9 cellular contexts compared by ENCODE assay signal in the genomic region with DNA sequence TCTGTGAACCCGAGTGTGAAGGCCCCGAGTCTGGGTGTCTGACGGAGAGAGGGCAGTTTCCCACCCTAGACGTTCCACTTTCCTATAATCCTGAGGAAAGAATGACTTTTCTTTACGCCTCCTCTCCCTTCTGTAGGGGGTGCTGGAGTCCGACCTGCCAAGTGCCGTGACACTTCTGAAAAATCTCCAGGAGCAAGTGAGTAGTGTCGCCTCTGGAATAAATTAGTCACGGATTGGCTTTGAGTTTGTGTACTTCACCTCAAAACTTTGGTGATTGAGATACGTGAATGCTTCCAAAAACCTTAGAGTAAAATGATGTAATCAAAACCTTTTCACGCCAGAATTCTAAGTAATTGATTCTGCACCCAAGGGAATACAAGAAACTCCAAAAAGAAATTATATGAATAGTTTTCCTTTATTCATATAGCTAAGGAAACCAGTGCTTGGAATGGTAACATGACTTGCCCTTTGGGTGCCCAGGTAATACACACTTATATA. TPM values are rescaled to one million over a fixed set of nuclear protein-coding genes. Genes with fewer than 3 reads are reported as not detected.
DNase-seq lines count a peak whose midpoint lies in the region; ATAC-seq and TF ChIP-seq lines count a peak whose summit lies in the region.
"Had no signal": no experiment of that assay in that cellular context is flagged by ENCODE, and none has a peak within 500 bp of the region (broad histone marks: within the 10 kb centered on the region; RNA-seq: fewer than 3 reads in every experiment).

No MANE protein-coding gene starts in this region.

- H2AFZ ChIP-seq in PC-9: peak overlapping the region; percentile 74

- intact Hi-C loops in PC-9 (cut with micrococcal nuclease; ENCODE audit: unreplicated experiment): loop anchor here (5.0 kb wide), 1 partner anchor 148 kb away; a partner anchor contains a TSS

- H3K27me3 ChIP-seq in PC-9 (ENCODE audit: insufficient read depth, low read depth) (no peaks in the 10 kb centered on the region), foreskin keratinocyte (no peaks in the 10 kb centered on the region)

- peak; percentile 41 to 49 for DNase-seq in activated CD4-positive, alpha-beta T cell treated with anti-CD3 and anti-CD28 coated beads for 4 hours
- DNase-seq in activated CD4-positive, alpha-beta T cell treated with anti-CD3 and anti-CD28 coated beads, Interleukin-2, amount 10 ng/mL, durations not matched to agents 7 days and 5 days: no peak
- DNase-seq in PC-9 (no peak), foreskin keratinocyte (no peak), NCI-H1105 treated with DMSO at 0.1 percent for 48 hours (lab: John Stamatoyannopoulos, UW) (no peak), GF-D8 (lab: John Stamatoyannopoulos, UW) (no peak), germinal center (ENCODE audit: low spot score) (no peak)
- DNase-seq in stimulated activated naive B cell treated with anti-CD40 and anti-IgM and Interleukin-4, amounts not matched to agents 10 μg/mL and 1 μg/mL and 100 μg/mL, for 72 hours: no peak

- no peak overlapping the region for H3K4me3 Mint-ChIP-seq in activated CD4-positive, alpha-beta T cell treated with anti-CD3 and anti-CD28 coated beads, Interleukin-2, amount 10 ng/mL, durations not matched to agents 7 days and 5 days
- peak overlapping the region in 1 of 2 donors; percentile 44 for H3K4me3 Mint-ChIP-seq in stimulated activated naive B cell treated with anti-CD40 and anti-IgM and Interleukin-4, amounts not matched to agents 10 μg/mL and 1 μg/mL and 100 μg/mL, for 72 hours
- H3K4me3 Mint-ChIP-seq: brain had no signal

- H3F3A ChIP-seq in PC-9 (ENCODE audit: insufficient read depth, low read depth): peaks cover 3% of the 10 kb centered on the region; the same call in 1 of the 2 replicates

- CTCF ChIA-PET in activated CD4-positive, alpha-beta T cell treated with anti-CD3 and anti-CD28 coated beads, Interleukin-2, amount 10 ng/mL, durations not matched to agents 7 days and 5 days (lab: Charles Lee): interaction anchor here (1.2 to 1.3 kb wide), 2 partner anchors 9 to 11 kb away, joined by 3 to 4 read pairs; no protein-coding TSS in a partner anchor
- CTCF ChIA-PET in PC-9 (lab: Charles Lee): no interaction called here

- H3K4me3 ChIP-seq in PC-9: peak overlapping the region; percentile 65

- H3K4me1 ChIP-seq in PC-9 (replicated peaks; ENCODE audit: insufficient read depth) (peaks cover 5% of the 10 kb centered on the region), foreskin keratinocyte (no peaks in the 10 kb centered on the region)

- peak; percentile 23 for ATAC-seq in foreskin keratinocyte
- peak; percentile 12 to 16 for ATAC-seq in stimulated activated naive B cell treated with anti-CD40 and anti-IgM and Interleukin-4, amounts not matched to agents 10 μg/mL and 1 μg/mL and 100 μg/mL, for 72 hours (replicated peaks)

- TF ChIP-seq CTCF in PC-9 (conservative IDR thresholded peaks at IDR 0.05) (no peak), foreskin keratinocyte (conservative IDR thresholded peaks at IDR 0.05) (no peak)

- no peak overlapping the region for H3K27ac Mint-ChIP-seq in activated CD4-positive, alpha-beta T cell treated with anti-CD3 and anti-CD28 coated beads, Interleukin-2, amount 10 ng/mL, durations not matched to agents 7 days and 5 days
- peak overlapping the region; percentile 42 for H3K27ac Mint-ChIP-seq in stimulated activated naive B cell treated with anti-CD40 and anti-IgM and Interleukin-4, amounts not matched to agents 10 μg/mL and 1 μg/mL and 100 μg/mL, for 72 hours
- H3K27ac Mint-ChIP-seq: brain had no signal

- TSS peak; percentile 60 for BruUV-seq in PC-9 (replicated peaks; lab: Mats Ljungman, UMichigan)

- H3K9me2 ChIP-seq in PC-9 (ENCODE audit: insufficient read depth): no peaks in the 10 kb centered on the region

- H3K27ac ChIP-seq in PC-9 (peak overlapping the region; percentile 35; the same call in 1 of the 2 replicates), foreskin keratinocyte (peak overlapping the region; percentile 63)

- H3K79me2 ChIP-seq in PC-9 (ENCODE audit: low read depth): peaks cover 16% of the 10 kb centered on the region

- no peaks in the 10 kb centered on the region for H3K27me3 Mint-ChIP-seq in activated CD4-positive, alpha-beta T cell treated with anti-CD3 and anti-CD28 coated beads, Interleukin-2, amount 10 ng/mL, durations not matched to agents 7 days and 5 days
- H3K27me3 Mint-ChIP-seq in stimulated activated naive B cell treated with anti-CD40 and anti-IgM and Interleukin-4, amounts not matched to agents 10 μg/mL and 1 μg/mL and 100 μg/mL, for 72 hours: no peaks in the 10 kb centered on the region
- H3K27me3 Mint-ChIP-seq: brain had no signal

- H3K9me3 ChIP-seq in PC-9 (ENCODE audit: insufficient read depth, low read depth): no peaks in the 10 kb centered on the region

- POLR2A ChIA-PET in activated CD4-positive, alpha-beta T cell treated with anti-CD3 and anti-CD28 coated beads, Interleukin-2, amount 10 ng/mL, durations not matched to agents 7 days and 5 days (lab: Charles Lee): no interaction called here
- POLR2A ChIA-PET in PC-9 (lab: Charles Lee; ENCODE audit: unreplicated experiment): no interaction called here

- H3K9me3 Mint-ChIP-seq in activated CD4-positive, alpha-beta T cell treated with anti-CD3 and anti-CD28 coated beads, Interleukin-2, amount 10 ng/mL, durations not matched to agents 7 days and 5 days: no peaks in the 10 kb centered on the region
- H3K9me3 Mint-ChIP-seq in stimulated activated naive B cell treated with anti-CD40 and anti-IgM and Interleukin-4, amounts not matched to agents 10 μg/mL and 1 μg/mL and 100 μg/mL, for 72 hours: no peaks in the 10 kb centered on the region
- H3K9me3 Mint-ChIP-seq: brain had no signal

- no peaks in the 10 kb centered on the region for H3K36me3 ChIP-seq in PC-9 (ENCODE audit: low read depth)

- H3K36me3 Mint-ChIP-seq in activated CD4-positive, alpha-beta T cell treated with anti-CD3 and anti-CD28 coated beads, Interleukin-2, amount 10 ng/mL, durations not matched to agents 7 days and 5 days (ENCODE audit: low read depth): peaks cover 17% of the 10 kb centered on the region
- peaks cover 12 to 15% of the 10 kb centered on the region in 2 donors for H3K36me3 Mint-ChIP-seq in stimulated activated naive B cell treated with anti-CD40 and anti-IgM and Interleukin-4, amounts not matched to agents 10 μg/mL and 1 μg/mL and 100 μg/mL, for 72 hours

- H3K4me2 ChIP-seq in PC-9: peak overlapping the region; percentile 90

- no peaks in the 10 kb centered on the region for H4K20me1 ChIP-seq in PC-9 (ENCODE audit: insufficient read depth)

- peaks cover 12% of the 10 kb centered on the region for H3K4me1 Mint-ChIP-seq in activated CD4-positive, alpha-beta T cell treated with anti-CD3 and anti-CD28 coated beads, Interleukin-2, amount 10 ng/mL, durations not matched to agents 7 days and 5 days
- H3K4me1 Mint-ChIP-seq in stimulated activated naive B cell treated with anti-CD40 and anti-IgM and Interleukin-4, amounts not matched to agents 10 μg/mL and 1 μg/mL and 100 μg/mL, for 72 hours: peaks cover 5 to 7% of the 10 kb centered on the region in 2 donors

RNA-seq across cellular contexts. Expression of a gene that starts 0.5 kb away (rescaled TPM):
- total RNA-seq in activated CD4-positive, alpha-beta T cell treated with anti-CD3 and anti-CD28 coated beads, Interleukin-2, amount 10 ng/mL, durations not matched to agents 7 days and 5 days: 10 to 100 TPM; 46.4 to 47.3 TPM
- total RNA-seq in PC-9 (2021) (23.1 and 27.6 TPM in 2 replicates), foreskin keratinocyte (43.1 and 50.7 TPM in 2 replicates)
- polyA plus RNA-seq in foreskin keratinocyte: 38.4 and 48.2 TPM in 2 replicates

RNA-seq across cellular contexts. Expression of a gene that starts 34.5 kb away (rescaled TPM):
- under 1 TPM; 0.04 to 0.07 TPM for total RNA-seq in activated CD4-positive, alpha-beta T cell treated with anti-CD3 and anti-CD28 coated beads, Interleukin-2, amount 10 ng/mL, durations not matched to agents 7 days and 5 days
- total RNA-seq in PC-9 (2021): not detected in 2 replicates
- total RNA-seq in foreskin keratinocyte: not detected in 2 replicates
- polyA plus RNA-seq in foreskin keratinocyte: not detected in 2 replicates

Comparison
In these comparisons a context has a peak if more than half of its experiments do, and no peak if none do; other contexts are left out.
1. DNase-seq: peak in activated CD4-positive, alpha-beta T cell treated with anti-CD3 and anti-CD28 coated beads for 4 hours (2 of 2); none in activated CD4-positive, alpha-beta T cell treated with anti-CD3 and anti-CD28 coated beads, Interleukin-2, amount 10 ng/mL, durations not matched to agents 7 days and 5 days (single experiment), PC-9 (0 of 2), foreskin keratinocyte (0 of 2), stimulated activated naive B cell treated with anti-CD40 and anti-IgM and Interleukin-4, amounts not matched to agents 10 μg/mL and 1 μg/mL and 100 μg/mL, for 72 hours (single experiment), NCI-H1105 treated with DMSO at 0.1 percent for 48 hours (single experiment), GF-D8 (single experiment) and germinal center (single experiment).